ENCODE assay signal across 1 cellular context in genomic region chr10:132607491-132607890, GRCh38.
TF ChIP-seq lines count a peak whose summit lies in the region.

No MANE protein-coding gene starts in this region.

TF ChIP-seq in GM23338, 12 proteins besides CTCF, POLR2A, EP300 and RAD21 (continued from another document):
- TF ChIP-seq ZNF462 (CRISPR knock-in tag; IDR thresholded peaks at IDR 0.05) (no peak), NANOG (IDR thresholded peaks at IDR 0.05; ENCODE audit: borderline replicate concordance) (no peak), ZNF114 (CRISPR knock-in tag; IDR thresholded peaks at IDR 0.05) (no peak)
